ENCODE assay signal across 15 cellular contexts in genomic region chr1:54372978-54373377, GRCh38. TPM values are rescaled to one million over a fixed set of nuclear protein-coding genes. Genes with fewer than 3 reads are reported as not detected.
DNase-seq lines count a peak whose midpoint lies in the region; ATAC-seq and TF ChIP-seq lines count a peak whose summit lies in the region.
"Had no signal": no experiment of that assay in that cellular context is flagged by ENCODE, and none has a peak within 500 bp of the region (broad histone marks: within the 10 kb centered on the region; RNA-seq: fewer than 3 reads in every experiment).

No MANE protein-coding gene starts in this region.

- H3K27ac Mint-ChIP-seq in activated naive CD4-positive, alpha-beta T cell treated with anti-CD3 and anti-CD28 coated beads for 36 hours: no peak overlapping the region
- no peak overlapping the region for H3K27ac Mint-ChIP-seq in activated naive CD4-positive, alpha-beta T cell treated with anti-CD3 and anti-CD28 coated beads, Interleukin-2, amount 10 ng/mL, durations not matched to agents 7 days and 5 days
- H3K27ac Mint-ChIP-seq in effector memory CD8-positive, alpha-beta T cell: peak overlapping the region; percentile 62 to 85
- no peak overlapping the region for H3K27ac Mint-ChIP-seq in stimulated activated naive CD8-positive, alpha-beta T cell treated with anti-CD3 and anti-CD28 coated beads, Interleukin-15, amount 100 ng/mL, for 72 hours

- H3K4me3 ChIP-seq in NB4 (ENCODE audit: low read depth, low read length): no peak overlapping the region
- H3K4me3 ChIP-seq: right lobe of liver, tibial nerve had no signal

- peaks cover 69% of the 10 kb centered on the region for H3K4me1 Mint-ChIP-seq in activated naive CD4-positive, alpha-beta T cell treated with anti-CD3 and anti-CD28 coated beads for 36 hours (ENCODE audit: low read depth)
- H3K4me1 Mint-ChIP-seq in activated naive CD4-positive, alpha-beta T cell treated with anti-CD3 and anti-CD28 coated beads, Interleukin-2, amount 10 ng/mL, durations not matched to agents 7 days and 5 days: peaks cover 64% of the 10 kb centered on the region
- peaks cover 67 to 72% of the 10 kb centered on the region in 2 donors for H3K4me1 Mint-ChIP-seq in effector memory CD8-positive, alpha-beta T cell (ENCODE audit: low read depth in 2 of 2)
- H3K4me1 Mint-ChIP-seq in stimulated activated naive CD8-positive, alpha-beta T cell treated with anti-CD3 and anti-CD28 coated beads, Interleukin-15, amount 100 ng/mL, for 72 hours: peaks cover 96% of the 10 kb centered on the region

- H3K9me3 Mint-ChIP-seq in activated naive CD4-positive, alpha-beta T cell treated with anti-CD3 and anti-CD28 coated beads for 36 hours: no peaks in the 10 kb centered on the region
- no peaks in the 10 kb centered on the region for H3K9me3 Mint-ChIP-seq in activated naive CD4-positive, alpha-beta T cell treated with anti-CD3 and anti-CD28 coated beads, Interleukin-2, amount 10 ng/mL, durations not matched to agents 7 days and 5 days
- H3K9me3 Mint-ChIP-seq in effector memory CD8-positive, alpha-beta T cell: no peaks in the 10 kb centered on the region
- no peaks in the 10 kb centered on the region for H3K9me3 Mint-ChIP-seq in stimulated activated naive CD8-positive, alpha-beta T cell treated with anti-CD3 and anti-CD28 coated beads, Interleukin-15, amount 100 ng/mL, for 72 hours
- H3K9me3 Mint-ChIP-seq: neural crest cell had no signal

- no peak overlapping the region for H3K4me3 Mint-ChIP-seq in activated naive CD4-positive, alpha-beta T cell treated with anti-CD3 and anti-CD28 coated beads for 36 hours
- no peak overlapping the region for H3K4me3 Mint-ChIP-seq in activated naive CD4-positive, alpha-beta T cell treated with anti-CD3 and anti-CD28 coated beads, Interleukin-2, amount 10 ng/mL, durations not matched to agents 7 days and 5 days
- peak overlapping the region in 1 of 2 donors; percentile 26 for H3K4me3 Mint-ChIP-seq in effector memory CD8-positive, alpha-beta T cell
- peak overlapping the region; percentile 59 to 69 for H3K4me3 Mint-ChIP-seq in stimulated activated naive CD8-positive, alpha-beta T cell treated with anti-CD3 and anti-CD28 coated beads, Interleukin-15, amount 100 ng/mL, for 72 hours
- H3K4me3 Mint-ChIP-seq: neural crest cell had no signal

- H3K36me3 Mint-ChIP-seq in activated naive CD4-positive, alpha-beta T cell treated with anti-CD3 and anti-CD28 coated beads for 36 hours (ENCODE audit: low read depth): no peaks in the 10 kb centered on the region
- H3K36me3 Mint-ChIP-seq in activated naive CD4-positive, alpha-beta T cell treated with anti-CD3 and anti-CD28 coated beads, Interleukin-2, amount 10 ng/mL, durations not matched to agents 7 days and 5 days: peaks cover 38% of the 10 kb centered on the region
- peaks cover 4% of the 10 kb centered on the region for H3K36me3 Mint-ChIP-seq in effector memory CD8-positive, alpha-beta T cell (ENCODE audit: insufficient read depth)

- DNase-seq in activated naive CD4-positive, alpha-beta T cell treated with anti-CD3 and anti-CD28 coated beads for 36 hours: peak; percentile 62
- no peak for DNase-seq in activated naive CD4-positive, alpha-beta T cell treated with anti-CD3 and anti-CD28 coated beads, Interleukin-2, amount 10 ng/mL, durations not matched to agents 7 days and 5 days
- DNase-seq in NB4 (ENCODE audit: low read depth) (peak; percentile 15), EL (no peak), NCI-H526 treated with DMSO at 0.1 percent for 48 hours (lab: John Stamatoyannopoulos, UW) (no peak), DMS53 (lab: John Stamatoyannopoulos, UW) (no peak)
- no peak for DNase-seq in effector memory CD8-positive, alpha-beta T cell
- peak in 1 of 2 donors; percentile 62 for DNase-seq in stimulated activated naive CD8-positive, alpha-beta T cell treated with anti-CD3 and anti-CD28 coated beads, Interleukin-15, amount 100 ng/mL, for 72 hours
- DNase-seq: activated CD8-positive, alpha-beta memory T cell treated with anti-CD3 and anti-CD28 coated beads, Interleukin-2, amount 50 U/mL, for 48 hours; effector CD8-positive, alpha-beta T cell; left cardiac atrium; right lobe of liver; RPMI8226 had no signal

- no peak for TF ChIP-seq CTCF in NB4 (IDR thresholded peaks at IDR 0.05; ENCODE audit: low read depth, low read length)

- CTCF ChIA-PET in activated naive CD4-positive, alpha-beta T cell treated with anti-CD3 and anti-CD28 coated beads for 36 hours (lab: Charles Lee): no interaction called here
- CTCF ChIA-PET in activated naive CD4-positive, alpha-beta T cell treated with anti-CD3 and anti-CD28 coated beads, Interleukin-2, amount 10 ng/mL, durations not matched to agents 7 days and 5 days (lab: Charles Lee): no interaction called here

- peak; percentile 63 for ATAC-seq in effector memory CD8-positive, alpha-beta T cell (replicated peaks)
- peak; percentile 76 for ATAC-seq in stimulated activated naive CD8-positive, alpha-beta T cell treated with anti-CD3 and anti-CD28 coated beads, Interleukin-15, amount 100 ng/mL, for 72 hours
- ATAC-seq: left cardiac atrium had no signal

- no peaks in the 10 kb centered on the region for H3K27me3 Mint-ChIP-seq in activated naive CD4-positive, alpha-beta T cell treated with anti-CD3 and anti-CD28 coated beads for 36 hours (ENCODE audit: low read depth)
- H3K27me3 Mint-ChIP-seq in activated naive CD4-positive, alpha-beta T cell treated with anti-CD3 and anti-CD28 coated beads, Interleukin-2, amount 10 ng/mL, durations not matched to agents 7 days and 5 days: no peaks in the 10 kb centered on the region
- no peaks in the 10 kb centered on the region for H3K27me3 Mint-ChIP-seq in effector memory CD8-positive, alpha-beta T cell
- no peaks in the 10 kb centered on the region for H3K27me3 Mint-ChIP-seq in stimulated activated naive CD8-positive, alpha-beta T cell treated with anti-CD3 and anti-CD28 coated beads, Interleukin-15, amount 100 ng/mL, for 72 hours

- TF ChIP-seq POLR2A in NB4 (IDR thresholded peaks at IDR 0.05; ENCODE audit: extremely low read depth, insufficient read length): no peak

- intact Hi-C loops in activated naive CD4-positive, alpha-beta T cell treated with anti-CD3 and anti-CD28 coated beads for 36 hours (cut with micrococcal nuclease): no loop called here

RNA-seq across cellular contexts. Expression of gene SSBP3, which starts 33.2 kb away (rescaled TPM):
- total RNA-seq in activated naive CD4-positive, alpha-beta T cell treated with anti-CD3 and anti-CD28 coated beads for 36 hours: 10 to 100 TPM; 55.0 to 58.3 TPM

Comparison
In these comparisons a context has a peak if more than half of its experiments do, and no peak if none do; other contexts are left out.
1. DNase-seq: peak in activated naive CD4-positive, alpha-beta T cell treated with anti-CD3 and anti-CD28 coated beads for 36 hours (single experiment) and NB4 (single experiment); none in activated naive CD4-positive, alpha-beta T cell treated with anti-CD3 and anti-CD28 coated beads, Interleukin-2, amount 10 ng/mL, durations not matched to agents 7 days and 5 days (single experiment), effector memory CD8-positive, alpha-beta T cell (0 of 3), EL (single experiment), NCI-H526 treated with DMSO at 0.1 percent for 48 hours (single experiment) and DMS53 (single experiment).
2. H3K27ac Mint-ChIP-seq: peak in effector memory CD8-positive, alpha-beta T cell (2 of 2); none in activated naive CD4-positive, alpha-beta T cell treated with anti-CD3 and anti-CD28 coated beads for 36 hours (single experiment), activated naive CD4-positive, alpha-beta T cell treated with anti-CD3 and anti-CD28 coated beads, Interleukin-2, amount 10 ng/mL, durations not matched to agents 7 days and 5 days (single experiment) and stimulated activated naive CD8-positive, alpha-beta T cell treated with anti-CD3 and anti-CD28 coated beads, Interleukin-15, amount 100 ng/mL, for 72 hours (0 of 2).
3. H3K4me3 Mint-ChIP-seq: peak in stimulated activated naive CD8-positive, alpha-beta T cell treated with anti-CD3 and anti-CD28 coated beads, Interleukin-15, amount 100 ng/mL, for 72 hours (2 of 2); none in activated naive CD4-positive, alpha-beta T cell treated with anti-CD3 and anti-CD28 coated beads for 36 hours (single experiment) and activated naive CD4-positive, alpha-beta T cell treated with anti-CD3 and anti-CD28 coated beads, Interleukin-2, amount 10 ng/mL, durations not matched to agents 7 days and 5 days (single experiment).